Comparison of ENCODE assay signal across 1 cellular context in the genomic region with DNA sequence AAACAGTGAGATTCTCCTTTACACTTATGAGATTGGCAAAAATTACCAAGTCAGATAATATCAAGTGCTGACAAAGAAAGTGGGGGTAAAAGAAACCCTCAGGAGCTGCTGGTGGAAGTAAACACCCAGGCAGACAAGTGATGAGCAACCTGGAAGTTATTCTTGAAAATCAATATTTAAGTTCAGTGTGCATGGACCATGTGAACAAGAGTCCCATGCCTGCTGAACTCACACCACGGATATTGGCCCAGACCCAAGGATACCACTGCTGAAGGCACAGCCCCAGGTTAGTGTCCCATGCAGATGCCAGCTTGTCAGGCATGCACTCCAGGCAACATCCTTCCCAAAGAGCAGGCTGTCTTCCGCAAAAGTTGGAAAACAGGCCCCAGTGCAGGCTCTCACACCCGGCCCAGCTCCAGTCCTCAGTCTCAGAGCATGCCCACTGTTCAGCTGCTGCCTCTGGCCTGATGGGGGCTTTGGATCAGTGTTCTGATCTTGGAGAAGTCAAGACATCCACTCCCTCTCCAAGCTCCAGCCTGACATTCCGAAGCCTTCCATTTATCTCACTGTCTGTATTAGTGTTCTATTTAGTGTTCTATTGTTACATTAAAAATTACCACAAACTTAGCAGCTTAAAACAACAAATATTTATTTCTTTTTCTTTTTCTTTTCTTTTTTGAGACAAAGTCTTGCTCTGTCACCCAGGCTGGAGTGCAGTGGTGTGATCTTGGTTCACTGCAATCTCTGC.
A peak's percentile ranks its signal among the peaks of the same experiment; 100 is the strongest.
TF ChIP-seq lines count a peak whose summit lies in the region.

No MANE protein-coding gene starts in this region.

TF ChIP-seq in HepG2, 621 proteins besides CTCF, POLR2A, EP300 and RAD21 (continued from another document and continues in another):
- TF ChIP-seq, protein P1, sequence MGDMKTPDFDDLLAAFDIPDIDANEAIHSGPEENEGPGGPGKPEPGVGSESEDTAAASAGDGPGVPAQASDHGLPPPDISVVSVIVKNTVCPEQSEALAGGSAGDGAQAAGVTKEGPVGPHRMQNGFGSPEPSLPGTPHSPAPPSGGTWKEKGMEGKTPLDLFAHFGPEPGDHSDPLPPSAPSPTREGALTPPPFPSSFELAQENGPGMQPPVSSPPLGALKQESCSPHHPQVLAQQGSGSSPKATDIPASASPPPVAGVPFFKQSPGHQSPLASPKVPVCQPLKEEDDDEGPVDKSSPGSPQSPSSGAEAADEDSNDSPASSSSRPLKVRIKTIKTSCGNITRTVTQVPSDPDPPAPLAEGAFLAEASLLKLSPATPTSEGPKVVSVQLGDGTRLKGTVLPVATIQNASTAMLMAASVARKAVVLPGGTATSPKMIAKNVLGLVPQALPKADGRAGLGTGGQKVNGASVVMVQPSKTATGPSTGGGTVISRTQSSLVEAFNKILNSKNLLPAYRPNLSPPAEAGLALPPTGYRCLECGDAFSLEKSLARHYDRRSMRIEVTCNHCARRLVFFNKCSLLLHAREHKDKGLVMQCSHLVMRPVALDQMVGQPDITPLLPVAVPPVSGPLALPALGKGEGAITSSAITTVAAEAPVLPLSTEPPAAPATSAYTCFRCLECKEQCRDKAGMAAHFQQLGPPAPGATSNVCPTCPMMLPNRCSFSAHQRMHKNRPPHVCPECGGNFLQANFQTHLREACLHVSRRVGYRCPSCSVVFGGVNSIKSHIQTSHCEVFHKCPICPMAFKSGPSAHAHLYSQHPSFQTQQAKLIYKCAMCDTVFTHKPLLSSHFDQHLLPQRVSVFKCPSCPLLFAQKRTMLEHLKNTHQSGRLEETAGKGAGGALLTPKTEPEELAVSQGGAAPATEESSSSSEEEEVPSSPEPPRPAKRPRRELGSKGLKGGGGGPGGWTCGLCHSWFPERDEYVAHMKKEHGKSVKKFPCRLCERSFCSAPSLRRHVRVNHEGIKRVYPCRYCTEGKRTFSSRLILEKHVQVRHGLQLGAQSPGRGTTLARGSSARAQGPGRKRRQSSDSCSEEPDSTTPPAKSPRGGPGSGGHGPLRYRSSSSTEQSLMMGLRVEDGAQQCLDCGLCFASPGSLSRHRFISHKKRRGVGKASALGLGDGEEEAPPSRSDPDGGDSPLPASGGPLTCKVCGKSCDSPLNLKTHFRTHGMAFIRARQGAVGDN (CRISPR knock-in tag; IDR thresholded peaks at IDR 0.05) = peak; percentile 98
- TF ChIP-seq NPAS2 (CRISPR knock-in tag; IDR thresholded peaks at IDR 0.05; ENCODE audit: borderline replicate concordance) (no peak), ZNF792 (CRISPR knock-in tag; IDR thresholded peaks at IDR 0.05) (peak; percentile 85), GATA4 (IDR thresholded peaks at IDR 0.05; ENCODE audit: borderline replicate concordance, low read depth) (peak; percentile 57; the same call in 1 of the 2 replicates), ZNF17 (CRISPR knock-in tag; IDR thresholded peaks at IDR 0.05) (no peak), KDM6A (CRISPR knock-in tag; IDR thresholded peaks at IDR 0.05; ENCODE audit: low read depth) (0 out of 2 replicates have a peak, but pooled peaks have one; percentile 45), YEATS4 (CRISPR knock-in tag; IDR thresholded peaks at IDR 0.05; ENCODE audit: borderline replicate concordance) (no peak; the same call in 1 of the 2 replicates), TMF1 (CRISPR knock-in tag; IDR thresholded peaks at IDR 0.05; ENCODE audit: low read depth) (no peak), IRF2 (CRISPR knock-in tag; IDR thresholded peaks at IDR 0.05) (peak; percentile 76; the same call in 1 of the 2 replicates), KAT2B (IDR thresholded peaks at IDR 0.05; ENCODE audit: borderline replicate concordance, low read depth, low read length) (peak; percentile 56; the same call in 1 of the 2 replicates), CC2D1A (CRISPR knock-in tag; IDR thresholded peaks at IDR 0.05) (no peak), ATM (IDR thresholded peaks at IDR 0.05; ENCODE audit: borderline replicate concordance) (no peak), TCF7L2 (IDR thresholded peaks at IDR 0.05; ENCODE audit: low read depth, low read length) (no peak), NR1H2 (CRISPR knock-in tag; IDR thresholded peaks at IDR 0.05; ENCODE audit: borderline replicate concordance, low read depth) (no peak), TFE3 (CRISPR knock-in tag; IDR thresholded peaks at IDR 0.05) (peak; percentile 98), ZNF513 (CRISPR knock-in tag; conservative IDR thresholded peaks at IDR 0.05) (no peak), SIX1 (CRISPR knock-in tag; IDR thresholded peaks at IDR 0.05; ENCODE audit: borderline replicate concordance) (peak; percentile 83; the same call in 1 of the 2 replicates), WIZ (CRISPR knock-in tag; IDR thresholded peaks at IDR 0.05) (0 out of 2 replicates have a peak, but pooled peaks have one; percentile 44), SIN3A (IDR thresholded peaks at IDR 0.05; ENCODE audit: borderline replicate concordance, low read depth, low read length) (no peak; the same call in 1 of the 2 replicates), ZNF781 (CRISPR knock-in tag; IDR thresholded peaks at IDR 0.05; ENCODE audit: borderline replicate concordance, not compliant biosample characterization) (no peak), ZNF136 (CRISPR knock-in tag; IDR thresholded peaks at IDR 0.05; ENCODE audit: low read depth) (no peak), FIP1L1 (IDR thresholded peaks at IDR 0.05; ENCODE audit: borderline replicate concordance, insufficient read depth, low read depth, low read length) (no peak), ZKSCAN5 (CRISPR knock-in tag; IDR thresholded peaks at IDR 0.05) (no peak), HMG20A (CRISPR knock-in tag; IDR thresholded peaks at IDR 0.05; ENCODE audit: borderline replicate concordance) (peak; percentile 88), FOXK2 (IDR thresholded peaks at IDR 0.05) (peak; percentile 88), ZNF644 (CRISPR knock-in tag; IDR thresholded peaks at IDR 0.05; ENCODE audit: low read depth) (peak; percentile 86), SMAD9 (CRISPR knock-in tag; IDR thresholded peaks at IDR 0.05) (no peak), BCL6 (CRISPR knock-in tag; IDR thresholded peaks at IDR 0.05) (peak; percentile 88), ZBTB42 (CRISPR knock-in tag; IDR thresholded peaks at IDR 0.05) (no peak), RARA (CRISPR knock-in tag; IDR thresholded peaks at IDR 0.05) (peak; percentile 93), MXI1 (IDR thresholded peaks at IDR 0.05; ENCODE audit: borderline replicate concordance, low read depth, low read length) (peak; percentile 87; the same call in 1 of the 3 replicates), KLF12 (CRISPR knock-in tag; IDR thresholded peaks at IDR 0.05; ENCODE audit: borderline replicate concordance) (0 out of 2 replicates have a peak, but pooled peaks have one; percentile 37), ZNF530 (CRISPR knock-in tag; IDR thresholded peaks at IDR 0.05; ENCODE audit: low read depth) (no peak), DBP (CRISPR knock-in tag; IDR thresholded peaks at IDR 0.05; ENCODE audit: not compliant biosample characterization) (no peak), XBP1 (CRISPR knock-in tag; IDR thresholded peaks at IDR 0.05) (no peak), CERS6 (CRISPR knock-in tag; IDR thresholded peaks at IDR 0.05) (no peak), ZNF850 (CRISPR knock-in tag; conservative IDR thresholded peaks at IDR 0.05) (no peak), STAT5B (CRISPR knock-in tag; IDR thresholded peaks at IDR 0.05) (no peak), KDM5A (IDR thresholded peaks at IDR 0.05; ENCODE audit: borderline replicate concordance, low read length) (no peak), ZNF780A (CRISPR knock-in tag; IDR thresholded peaks at IDR 0.05) (no peak), ZFP91 (CRISPR knock-in tag; IDR thresholded peaks at IDR 0.05; ENCODE audit: borderline replicate concordance) (peak; percentile 61; the same call in 1 of the 2 replicates), FOXK1 (CRISPR knock-in tag; IDR thresholded peaks at IDR 0.05; ENCODE audit: borderline replicate concordance, low read depth) (peak; percentile 96; the same call in 1 of the 2 replicates), HOXA5 (CRISPR knock-in tag; IDR thresholded peaks at IDR 0.05) (peak; percentile 57), MEF2D (CRISPR knock-in tag; IDR thresholded peaks at IDR 0.05) (peak; percentile 86), SP1 (IDR thresholded peaks at IDR 0.05) (no peak), SP1 (CRISPR knock-in tag; IDR thresholded peaks at IDR 0.05) (no peak), CREM (IDR thresholded peaks at IDR 0.05) (peak; percentile 85), CREM (CRISPR knock-in tag; IDR thresholded peaks at IDR 0.05) (no peak), ZNF432 (CRISPR knock-in tag; IDR thresholded peaks at IDR 0.05; ENCODE audit: borderline replicate concordance) (no peak), RBM22 (optimal IDR thresholded peaks at IDR 0.05; ENCODE audit: low read length) (no peak)
- TF ChIP-seq, protein P2, sequence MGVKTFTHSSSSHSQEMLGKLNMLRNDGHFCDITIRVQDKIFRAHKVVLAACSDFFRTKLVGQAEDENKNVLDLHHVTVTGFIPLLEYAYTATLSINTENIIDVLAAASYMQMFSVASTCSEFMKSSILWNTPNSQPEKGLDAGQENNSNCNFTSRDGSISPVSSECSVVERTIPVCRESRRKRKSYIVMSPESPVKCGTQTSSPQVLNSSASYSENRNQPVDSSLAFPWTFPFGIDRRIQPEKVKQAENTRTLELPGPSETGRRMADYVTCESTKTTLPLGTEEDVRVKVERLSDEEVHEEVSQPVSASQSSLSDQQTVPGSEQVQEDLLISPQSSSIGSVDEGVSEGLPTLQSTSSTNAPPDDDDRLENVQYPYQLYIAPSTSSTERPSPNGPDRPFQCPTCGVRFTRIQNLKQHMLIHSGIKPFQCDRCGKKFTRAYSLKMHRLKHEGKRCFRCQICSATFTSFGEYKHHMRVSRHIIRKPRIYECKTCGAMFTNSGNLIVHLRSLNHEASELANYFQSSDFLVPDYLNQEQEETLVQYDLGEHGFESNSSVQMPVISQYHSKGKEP (CRISPR knock-in tag; IDR thresholded peaks at IDR 0.05) = no peak
- TF ChIP-seq, protein P3, sequence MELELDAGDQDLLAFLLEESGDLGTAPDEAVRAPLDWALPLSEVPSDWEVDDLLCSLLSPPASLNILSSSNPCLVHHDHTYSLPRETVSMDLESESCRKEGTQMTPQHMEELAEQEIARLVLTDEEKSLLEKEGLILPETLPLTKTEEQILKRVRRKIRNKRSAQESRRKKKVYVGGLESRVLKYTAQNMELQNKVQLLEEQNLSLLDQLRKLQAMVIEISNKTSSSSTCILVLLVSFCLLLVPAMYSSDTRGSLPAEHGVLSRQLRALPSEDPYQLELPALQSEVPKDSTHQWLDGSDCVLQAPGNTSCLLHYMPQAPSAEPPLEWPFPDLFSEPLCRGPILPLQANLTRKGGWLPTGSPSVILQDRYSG (CRISPR knock-in tag; IDR thresholded peaks at IDR 0.05) = no peak
- TF ChIP-seq, protein P4, sequence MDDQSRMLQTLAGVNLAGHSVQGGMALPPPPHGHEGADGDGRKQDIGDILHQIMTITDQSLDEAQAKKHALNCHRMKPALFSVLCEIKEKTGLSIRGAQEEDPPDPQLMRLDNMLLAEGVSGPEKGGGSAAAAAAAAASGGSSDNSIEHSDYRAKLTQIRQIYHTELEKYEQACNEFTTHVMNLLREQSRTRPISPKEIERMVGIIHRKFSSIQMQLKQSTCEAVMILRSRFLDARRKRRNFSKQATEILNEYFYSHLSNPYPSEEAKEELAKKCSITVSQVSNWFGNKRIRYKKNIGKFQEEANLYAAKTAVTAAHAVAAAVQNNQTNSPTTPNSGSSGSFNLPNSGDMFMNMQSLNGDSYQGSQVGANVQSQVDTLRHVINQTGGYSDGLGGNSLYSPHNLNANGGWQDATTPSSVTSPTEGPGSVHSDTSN (CRISPR knock-in tag; IDR thresholded peaks at IDR 0.05; ENCODE audit: borderline replicate concordance) = no peak
